In genomic region chr3:177530908-177531307, GRCh38 we compare ENCODE assay signal across 27 cellular contexts.
DNase-seq lines count a peak whose midpoint lies in the region; ATAC-seq, FAIRE-seq and TF ChIP-seq lines count a peak whose summit lies in the region.
"Had no signal": no experiment of that assay in that cellular context is flagged by ENCODE, and none has a peak within 500 bp of the region (broad histone marks: within the 10 kb centered on the region; RNA-seq: fewer than 3 reads in every experiment).

No MANE protein-coding gene starts in this region.

- TF ChIP-seq EP300 in K562 (IDR thresholded peaks at IDR 0.05; ENCODE audit: low read length) = no peak

- H3K27me3 Mint-ChIP-seq in GM23338 (ENCODE audit: insufficient read depth, low read depth, poor library complexity) (no peaks in the 10 kb centered on the region), neural progenitor cell (ENCODE audit: insufficient read depth, low read depth) (peaks cover 5% of the 10 kb centered on the region)
- H3K27me3 Mint-ChIP-seq in activated CD8-positive, alpha-beta T cell treated with anti-CD3 and anti-CD28 coated beads, Interleukin-2, amount 10 ng/mL, durations not matched to agents 7 days and 5 days (ENCODE audit: low read depth) = no peaks in the 10 kb centered on the region
- H3K27me3 Mint-ChIP-seq: naive thymus-derived CD8-positive, alpha-beta T cell; stimulated activated memory B cell treated with anti-CD40 and anti-IgM and Interleukin-4, amounts not matched to agents 10 μg/mL and 1 μg/mL and 100 μg/mL, for 72 hours had no signal

- CTCF ChIA-PET in K562 (lab: Yijun Ruan, JAX; ENCODE audit: low intra/inter-chr PET ratio) = no interaction called here
- CTCF ChIA-PET in activated CD8-positive, alpha-beta T cell treated with anti-CD3 and anti-CD28 coated beads, Interleukin-2, amount 10 ng/mL, durations not matched to agents 7 days and 5 days (lab: Charles Lee) = no interaction called here

- H4K20me1 ChIP-seq in GM23338 (replicated peaks; ENCODE audit: insufficient read depth) (no peaks in the 10 kb centered on the region), K562 (replicated peaks; ENCODE audit: control insufficient read depth, insufficient read depth, low read length) (no peaks in the 10 kb centered on the region), neural progenitor cell (ENCODE audit: low read depth) (no peaks in the 10 kb centered on the region)

- H3K27me3 ChIP-seq in GM23338 (ENCODE audit: insufficient read depth) = no peaks in the 10 kb centered on the region
- no peaks in the 10 kb centered on the region; a peak in 1 of 5 replicates for H3K27me3 ChIP-seq in K562 (ENCODE audit: control insufficient read depth in 2 of 2, insufficient read depth in 2 of 2, low read length in 2 of 2)
- no peaks in the 10 kb centered on the region for H3K27me3 ChIP-seq in neural progenitor cell
- H3K27me3 ChIP-seq: suprapubic skin had no signal

- no peaks in the 10 kb centered on the region for H3K79me2 ChIP-seq in GM23338 (replicated peaks; ENCODE audit: insufficient read depth)
- no peaks in the 10 kb centered on the region for H3K79me2 ChIP-seq in K562 (ENCODE audit: control insufficient read depth, insufficient read depth, low read length)
- H3K79me2 ChIP-seq in neural progenitor cell (ENCODE audit: low read depth) = no peaks in the 10 kb centered on the region

- POLR2A ChIA-PET in K562 (lab: Yijun Ruan, JAX) = no interaction called here
- POLR2A ChIA-PET in activated CD8-positive, alpha-beta T cell treated with anti-CD3 and anti-CD28 coated beads, Interleukin-2, amount 10 ng/mL, durations not matched to agents 7 days and 5 days (lab: Charles Lee) = no interaction called here

- H3K36me3 Mint-ChIP-seq in GM23338 (ENCODE audit: low read depth) = no peaks in the 10 kb centered on the region
- H3K36me3 Mint-ChIP-seq in neural progenitor cell = peaks cover 3% of the 10 kb centered on the region
- H3K36me3 Mint-ChIP-seq in activated CD8-positive, alpha-beta T cell treated with anti-CD3 and anti-CD28 coated beads, Interleukin-2, amount 10 ng/mL, durations not matched to agents 7 days and 5 days (ENCODE audit: low read depth) = no peaks in the 10 kb centered on the region
- H3K36me3 Mint-ChIP-seq: naive thymus-derived CD8-positive, alpha-beta T cell; stimulated activated memory B cell treated with anti-CD40 and anti-IgM and Interleukin-4, amounts not matched to agents 10 μg/mL and 1 μg/mL and 100 μg/mL, for 72 hours had no signal

- no peaks in the 10 kb centered on the region for H3K9me2 ChIP-seq in GM23338 (ENCODE audit: insufficient read depth)

- H2AFZ ChIP-seq in GM23338 (peak overlapping the region; percentile 80; the same call in 1 of the 2 replicates), K562 (ENCODE audit: low read depth, low read length) (no peak overlapping the region), neural progenitor cell (replicated peaks) (no peak overlapping the region)

- no peak for FAIRE-seq in K562 (lab: Jason Lieb, UNC)
- FAIRE-seq: G401.6, HTR-8/SVneo, small intestine had no signal

- H3K27ac ChIP-seq in GM23338 (ENCODE audit: low read depth) (no peak overlapping the region), K562 (ENCODE audit: extremely low read depth, low read depth, low read length) (no peak overlapping the region), neural progenitor cell (no peak overlapping the region)
- H3K27ac ChIP-seq: C4-2B, suprapubic skin had no signal

- H3K9ac ChIP-seq in K562 (ENCODE audit: insufficient read depth in 1 of 2, low read depth in 2 of 2, low read length in 2 of 2) (no peak overlapping the region), neural progenitor cell (no peak overlapping the region)

- no peak for TF ChIP-seq RAD21 in K562 (CRISPR knock-in tag; conservative IDR thresholded peaks at IDR 0.05 in 1 of 2, IDR thresholded peaks at IDR 0.05 in 1 of 2)

- 21% methylated on average over 5 of the region's 5 CpGs for WGBS in K562 (ENCODE audit: insufficient coverage, low coverage, missing lambda C conversion rate)

- ATAC-seq in GM23338 (no peak), K562 (no peak; the same call in 2 of the 3 replicates), GM21360 (IDR thresholded peaks at IDR 0.05; ENCODE audit: unreplicated experiment) (no peak)
- ATAC-seq in activated CD8-positive, alpha-beta T cell treated with anti-CD3 and anti-CD28 coated beads, Interleukin-2, amount 10 ng/mL, durations not matched to agents 7 days and 5 days = no peak
- ATAC-seq: naive thymus-derived CD8-positive, alpha-beta T cell; stimulated activated memory B cell treated with anti-CD40 and anti-IgM and Interleukin-4, amounts not matched to agents 10 μg/mL and 1 μg/mL and 100 μg/mL, for 72 hours had no signal

- H3K36me3 ChIP-seq in GM23338 (ENCODE audit: insufficient read depth) (no peaks in the 10 kb centered on the region), K562 (ENCODE audit: control insufficient read depth, insufficient read depth, low read length) (no peaks in the 10 kb centered on the region), neural progenitor cell (no peaks in the 10 kb centered on the region)
- H3K36me3 ChIP-seq: suprapubic skin had no signal

- H3K4me3 Mint-ChIP-seq in GM23338 (no peak overlapping the region), neural progenitor cell (no peak overlapping the region)
- H3K4me3 Mint-ChIP-seq in activated CD8-positive, alpha-beta T cell treated with anti-CD3 and anti-CD28 coated beads, Interleukin-2, amount 10 ng/mL, durations not matched to agents 7 days and 5 days = no peak overlapping the region
- H3K4me3 Mint-ChIP-seq: activated naive CD4-positive, alpha-beta T cell treated with anti-CD3 and anti-CD28 coated beads for 36 hours; naive thymus-derived CD8-positive, alpha-beta T cell; stimulated activated memory B cell treated with anti-CD40 and anti-IgM and Interleukin-4, amounts not matched to agents 10 μg/mL and 1 μg/mL and 100 μg/mL, for 72 hours had no signal

- no peak for TF ChIP-seq POLR2A in K562 (conservative IDR thresholded peaks at IDR 0.05)

- intact Hi-C loops in K562 (cut with micrococcal nuclease) = no loop called here

- H3K27ac Mint-ChIP-seq in GM23338 (no peak overlapping the region), neural progenitor cell (peak overlapping the region; percentile 48)
- H3K27ac Mint-ChIP-seq in activated CD8-positive, alpha-beta T cell treated with anti-CD3 and anti-CD28 coated beads, Interleukin-2, amount 10 ng/mL, durations not matched to agents 7 days and 5 days = no peak overlapping the region
- H3K27ac Mint-ChIP-seq: activated naive CD4-positive, alpha-beta T cell treated with anti-CD3 and anti-CD28 coated beads for 36 hours; stimulated activated memory B cell treated with anti-CD40 and anti-IgM and Interleukin-4, amounts not matched to agents 10 μg/mL and 1 μg/mL and 100 μg/mL, for 72 hours had no signal

- H3K9me3 Mint-ChIP-seq in GM23338 = no peaks in the 10 kb centered on the region; the same call in 2 of the 3 replicates
- peaks cover 9% of the 10 kb centered on the region for H3K9me3 Mint-ChIP-seq in neural progenitor cell
- no peaks in the 10 kb centered on the region for H3K9me3 Mint-ChIP-seq in activated CD8-positive, alpha-beta T cell treated with anti-CD3 and anti-CD28 coated beads, Interleukin-2, amount 10 ng/mL, durations not matched to agents 7 days and 5 days (ENCODE audit: insufficient read depth)
- H3K9me3 Mint-ChIP-seq: activated naive CD4-positive, alpha-beta T cell treated with anti-CD3 and anti-CD28 coated beads for 36 hours; naive thymus-derived CD8-positive, alpha-beta T cell; stimulated activated memory B cell treated with anti-CD40 and anti-IgM and Interleukin-4, amounts not matched to agents 10 μg/mL and 1 μg/mL and 100 μg/mL, for 72 hours had no signal

- no peaks in the 10 kb centered on the region for H3K9me3 ChIP-seq in K562 (replicated peaks; ENCODE audit: control insufficient read depth, insufficient read depth, low read depth, low read length)
- H3K9me3 ChIP-seq in neural progenitor cell (ENCODE audit: low read depth) = no peaks in the 10 kb centered on the region
- H3K9me3 ChIP-seq: suprapubic skin had no signal

- no peak overlapping the region for H3K4me2 ChIP-seq in GM23338
- H3K4me2 ChIP-seq in K562 (ENCODE audit: insufficient read depth, low read length) = no peak overlapping the region
- H3K4me2 ChIP-seq in neural progenitor cell = no peak overlapping the region

- no peaks in the 10 kb centered on the region for H3K4me1 ChIP-seq in GM23338 (ENCODE audit: insufficient read depth)
- no peaks in the 10 kb centered on the region; a peak in 1 of 5 replicates for H3K4me1 ChIP-seq in K562 (replicated peaks in 1 of 2; ENCODE audit: control insufficient read depth in 2 of 2, insufficient read depth in 2 of 2, low read length in 2 of 2)
- peaks cover 4% of the 10 kb centered on the region for H3K4me1 ChIP-seq in neural progenitor cell

- no TSS peak for BruUV-seq in K562 (replicated peaks; lab: Mats Ljungman, UMichigan)

- H3K4me3 ChIP-seq in GM23338 (no peak overlapping the region), K562 (no peak overlapping the region), neural progenitor cell (no peak overlapping the region)
- H3K4me3 ChIP-seq: suprapubic skin had no signal

- H3K4me1 Mint-ChIP-seq in GM23338 (no peaks in the 10 kb centered on the region), neural progenitor cell (peaks cover 14% of the 10 kb centered on the region)
- peaks cover 15% of the 10 kb centered on the region for H3K4me1 Mint-ChIP-seq in activated CD8-positive, alpha-beta T cell treated with anti-CD3 and anti-CD28 coated beads, Interleukin-2, amount 10 ng/mL, durations not matched to agents 7 days and 5 days (ENCODE audit: low read depth)

- DNase-seq in GM23338 (ENCODE audit: low spot score) (no peak), NCI-H82 treated with DMSO at 0.1 percent for 48 hours (lab: John Stamatoyannopoulos, UW; ENCODE audit: unreplicated experiment) (peak; percentile 71), K562 (ENCODE audit: extremely low read depth in 1 of 4, low spot score in 3 of 4) (no peak), neural progenitor cell (ENCODE audit: low spot score) (peak; percentile 6), islet precursor cell (no peak), anterior cingulate cortex (lab: John Stamatoyannopoulos, UW) (no peak)
- no peak for DNase-seq in activated CD8-positive, alpha-beta T cell treated with anti-CD3 and anti-CD28 coated beads, Interleukin-2, amount 10 ng/mL, durations not matched to agents 7 days and 5 days
- DNase-seq: activated naive CD4-positive, alpha-beta T cell treated with anti-CD3 and anti-CD28 coated beads for 36 hours; activated T-cell treated with anti-CD3 and anti-CD28 coated beads, Interleukin-2, amount 50 U/mL, for 48 hours; amygdala; central memory CD4-positive, alpha-beta T cell; dermis blood vessel endothelial cell; glutamatergic neuron; Karpas-422; naive thymus-derived CD8-positive, alpha-beta T cell; NCI-H1105 treated with DMSO at 0.1 percent for 48 hours; NCI-H2029 treated with DMSO at 0.1 percent for 48 hours; NCI-H446; small intestine; stimulated activated CD4-positive, alpha-beta T cell treated with anti-CD3 and anti-CD28 coated beads, Interleukin-2, amount 100 ng/mL, for 24 hours; SW 1271 had no signal

- in situ Hi-C loops in K562 (cut with MboI) = no loop called here

- no peaks in the 10 kb centered on the region for H3F3A ChIP-seq in GM23338 (replicated peaks; ENCODE audit: low read depth)
- no peaks in the 10 kb centered on the region for H3F3A ChIP-seq in neural progenitor cell (ENCODE audit: low read depth)

- TF ChIP-seq CTCF in GM23338 (conservative IDR thresholded peaks at IDR 0.05; ENCODE audit: low read depth in 2 of 2) (no peak), K562 (IDR thresholded peaks at IDR 0.05 in 2 of 3, conservative IDR thresholded peaks at IDR 0.05 in 1 of 3; ENCODE audit: insufficient read depth in 2 of 3, low read depth in 1 of 3, low read length in 3 of 3) (no peak), neural progenitor cell (IDR thresholded peaks at IDR 0.05) (no peak)

- H3K9me1 ChIP-seq in K562 (ENCODE audit: control insufficient read depth, insufficient read depth, low read length) = no peaks in the 10 kb centered on the region

Comparison
In these comparisons a context has a peak if more than half of its experiments do, and no peak if none do; other contexts are left out.
1. DNase-seq: peak in NCI-H82 treated with DMSO at 0.1 percent for 48 hours (single experiment) and neural progenitor cell (single experiment); none in GM23338 (single experiment), K562 (0 of 4), islet precursor cell (single experiment), activated CD8-positive, alpha-beta T cell treated with anti-CD3 and anti-CD28 coated beads, Interleukin-2, amount 10 ng/mL, durations not matched to agents 7 days and 5 days (single experiment) and anterior cingulate cortex (0 of 58).